In the genomic region with DNA sequence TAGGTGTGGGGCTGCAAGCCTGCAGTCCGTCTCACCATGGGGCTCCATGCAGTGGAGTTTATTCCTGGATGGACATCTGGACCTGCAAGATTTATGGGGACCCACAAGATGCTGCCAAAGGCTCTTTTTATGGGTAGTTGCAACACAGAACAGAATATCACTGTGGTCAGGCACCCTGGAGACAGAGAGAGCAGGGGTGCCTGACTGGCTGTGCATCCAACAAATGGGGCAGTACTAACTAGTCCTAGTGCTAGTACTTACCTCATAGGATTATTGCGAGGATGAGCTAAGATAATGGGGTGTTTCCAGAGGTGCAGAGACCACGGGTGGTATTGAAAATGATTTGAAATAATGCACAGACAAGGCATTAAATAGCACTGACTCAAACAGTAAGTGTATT, we compare ENCODE assay signal across 18 cellular contexts. TPM values are rescaled to one million over a fixed set of nuclear protein-coding genes. Genes with fewer than 3 reads are reported as not detected.
"Had no signal": no experiment of that assay in that cellular context is flagged by ENCODE, and none has a peak within 500 bp of the region (broad histone marks: within the 10 kb centered on the region; RNA-seq: fewer than 3 reads in every experiment).

No MANE protein-coding gene starts in this region.

- H3K4me2 ChIP-seq: hepatocyte, neural progenitor cell had no signal

- H3K9ac ChIP-seq: neural progenitor cell had no signal

- H3K79me2 ChIP-seq: hepatocyte had no signal

- H3K36me3 ChIP-seq: neural progenitor cell, thoracic aorta, upper lobe of right lung had no signal

- H3K4me3 ChIP-seq: hepatocyte, neural progenitor cell, skin epidermis, thoracic aorta, upper lobe of right lung had no signal

- H3K9me3 ChIP-seq: thoracic aorta, upper lobe of right lung had no signal

- ATAC-seq: activated CD4-positive, CD25-positive, alpha-beta regulatory T cell treated with anti-CD3 and anti-CD28 coated beads, Interleukin-2, amount 50 U/mL, for 24 hours; activated CD8-positive, alpha-beta T cell treated with anti-CD3 and anti-CD28 coated beads, Interleukin-2, amount 10 ng/mL, durations not matched to agents 7 days and 5 days; effector memory CD8-positive, alpha-beta T cell; stimulated activated naive CD8-positive, alpha-beta T cell treated with anti-CD3 and anti-CD28 coated beads, Interleukin-15, amount 100 ng/mL, for 72 hours had no signal

- H3K4me1 ChIP-seq: neural progenitor cell had no signal

- H2AFZ ChIP-seq: hepatocyte, neural progenitor cell had no signal

- H3K27me3 ChIP-seq: hepatocyte, neural progenitor cell, upper lobe of right lung had no signal

- H3K27ac ChIP-seq: hepatocyte, neural progenitor cell, thoracic aorta had no signal

- DNase-seq: activated CD4-positive, alpha-beta T cell treated with anti-CD3 and anti-CD28 coated beads, Interleukin-2, amount 10 ng/mL, durations not matched to agents 7 days and 5 days; activated CD8-positive, alpha-beta T cell treated with anti-CD3 and anti-CD28 coated beads, Interleukin-2, amount 10 ng/mL, durations not matched to agents 7 days and 5 days; activated naive CD4-positive, alpha-beta T cell treated with Interleukin-2 at 50 U/mL for 16 hours; activated naive CD8-positive, alpha-beta T cell treated with anti-CD3 and anti-CD28 coated beads, Interleukin-2, amount 10 ng/mL, durations not matched to agents 7 days and 5 days; activated T-cell treated with anti-CD3 and anti-CD28 coated beads, Interleukin-2, amount 50 U/mL, for 24 hours; caudate nucleus; effector memory CD8-positive, alpha-beta T cell; foreskin fibroblast; left cardiac atrium; mesendoderm; naive thymus-derived CD4-positive, alpha-beta T cell; stimulated activated naive CD8-positive, alpha-beta T cell treated with anti-CD3 and anti-CD28 coated beads, Interleukin-15, amount 100 ng/mL, for 72 hours; upper lobe of right lung had no signal

RNA-seq across cellular contexts. Expression of gene MMP2, which starts 42.4 kb away (rescaled TPM):
- total RNA-seq: activated CD4-positive, alpha-beta T cell treated with anti-CD3 and anti-CD28 coated beads, Interleukin-2, amount 10 ng/mL, durations not matched to agents 7 days and 5 days; activated CD8-positive, alpha-beta T cell treated with anti-CD3 and anti-CD28 coated beads, Interleukin-2, amount 10 ng/mL, durations not matched to agents 7 days and 5 days had no signal
- polyA plus RNA-seq: naive thymus-derived CD4-positive, alpha-beta T cell had no signal
